ENCODE assay signal across 1 cellular context in the genomic region with DNA sequence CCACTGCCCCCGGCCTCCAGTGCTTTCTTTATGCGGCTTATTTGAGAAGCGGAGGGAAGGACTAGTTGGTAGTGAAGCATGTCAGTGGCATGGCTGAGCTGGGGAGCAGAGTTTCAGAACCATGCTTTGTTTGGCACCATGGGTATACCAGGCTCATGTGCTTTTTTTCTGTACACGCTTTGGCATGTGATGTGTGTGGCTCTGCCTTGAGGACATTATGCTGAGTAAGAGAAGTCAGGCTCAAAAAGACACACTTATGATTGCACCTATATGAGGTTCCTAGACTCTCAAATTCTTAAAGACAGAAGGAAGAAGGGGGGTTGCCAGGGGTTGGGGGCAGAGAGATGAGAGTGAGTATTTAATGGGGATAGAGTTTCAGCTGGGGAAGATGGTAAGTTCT.
TF ChIP-seq lines count a peak whose summit lies in the region.

No MANE protein-coding gene starts in this region.

TF ChIP-seq in WTC11, 78 proteins besides CTCF, POLR2A, EP300 and RAD21 (continued from another document):
- TF ChIP-seq, protein P1, sequence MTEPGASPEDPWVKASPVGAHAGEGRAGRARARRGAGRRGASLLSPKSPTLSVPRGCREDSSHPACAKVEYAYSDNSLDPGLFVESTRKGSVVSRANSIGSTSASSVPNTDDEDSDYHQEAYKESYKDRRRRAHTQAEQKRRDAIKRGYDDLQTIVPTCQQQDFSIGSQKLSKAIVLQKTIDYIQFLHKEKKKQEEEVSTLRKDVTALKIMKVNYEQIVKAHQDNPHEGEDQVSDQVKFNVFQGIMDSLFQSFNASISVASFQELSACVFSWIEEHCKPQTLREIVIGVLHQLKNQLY (CRISPR knock-in tag; IDR thresholded peaks at IDR 0.05) = no peak
- TF ChIP-seq NR3C1 (CRISPR knock-in tag; conservative IDR thresholded peaks at IDR 0.05; ENCODE audit: low read depth) (no peak), NR1H2 (CRISPR knock-in tag; IDR thresholded peaks at IDR 0.05) (no peak)
- TF ChIP-seq, protein P2, sequence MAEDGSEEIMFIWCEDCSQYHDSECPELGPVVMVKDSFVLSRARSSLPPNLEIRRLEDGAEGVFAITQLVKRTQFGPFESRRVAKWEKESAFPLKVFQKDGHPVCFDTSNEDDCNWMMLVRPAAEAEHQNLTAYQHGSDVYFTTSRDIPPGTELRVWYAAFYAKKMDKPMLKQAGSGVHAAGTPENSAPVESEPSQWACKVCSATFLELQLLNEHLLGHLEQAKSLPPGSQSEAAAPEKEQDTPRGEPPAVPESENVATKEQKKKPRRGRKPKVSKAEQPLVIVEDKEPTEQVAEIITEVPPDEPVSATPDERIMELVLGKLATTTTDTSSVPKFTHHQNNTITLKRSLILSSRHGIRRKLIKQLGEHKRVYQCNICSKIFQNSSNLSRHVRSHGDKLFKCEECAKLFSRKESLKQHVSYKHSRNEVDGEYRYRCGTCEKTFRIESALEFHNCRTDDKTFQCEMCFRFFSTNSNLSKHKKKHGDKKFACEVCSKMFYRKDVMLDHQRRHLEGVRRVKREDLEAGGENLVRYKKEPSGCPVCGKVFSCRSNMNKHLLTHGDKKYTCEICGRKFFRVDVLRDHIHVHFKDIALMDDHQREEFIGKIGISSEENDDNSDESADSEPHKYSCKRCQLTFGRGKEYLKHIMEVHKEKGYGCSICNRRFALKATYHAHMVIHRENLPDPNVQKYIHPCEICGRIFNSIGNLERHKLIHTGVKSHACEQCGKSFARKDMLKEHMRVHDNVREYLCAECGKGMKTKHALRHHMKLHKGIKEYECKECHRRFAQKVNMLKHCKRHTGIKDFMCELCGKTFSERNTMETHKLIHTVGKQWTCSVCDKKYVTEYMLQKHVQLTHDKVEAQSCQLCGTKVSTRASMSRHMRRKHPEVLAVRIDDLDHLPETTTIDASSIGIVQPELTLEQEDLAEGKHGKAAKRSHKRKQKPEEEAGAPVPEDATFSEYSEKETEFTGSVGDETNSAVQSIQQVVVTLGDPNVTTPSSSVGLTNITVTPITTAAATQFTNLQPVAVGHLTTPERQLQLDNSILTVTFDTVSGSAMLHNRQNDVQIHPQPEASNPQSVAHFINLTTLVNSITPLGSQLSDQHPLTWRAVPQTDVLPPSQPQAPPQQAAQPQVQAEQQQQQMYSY (CRISPR knock-in tag; IDR thresholded peaks at IDR 0.05) = no peak
